In genomic region chr12:2783936-2784600, GRCh38 we compare ENCODE assay signal across 1 cellular context.
TF ChIP-seq lines count a peak whose summit lies in the region.

No MANE protein-coding gene starts in this region.

TF ChIP-seq in HEK293, 187 proteins besides CTCF, POLR2A, EP300 and RAD21 (continued from another document):
- TF ChIP-seq ZBTB49 (tag by site-specific recombination; IDR thresholded peaks at IDR 0.05; ENCODE audit: low read depth) (no peak), ZNF394 (tag by site-specific recombination; IDR thresholded peaks at IDR 0.05; ENCODE audit: borderline replicate concordance) (no peak), PATZ1 (tag by site-specific recombination; IDR thresholded peaks at IDR 0.05) (no peak), REPIN1 (tag by site-specific recombination; IDR thresholded peaks at IDR 0.05; ENCODE audit: low read depth) (no peak), ZNF585B (tag by site-specific recombination; IDR thresholded peaks at IDR 0.05) (no peak), SCRT1 (tag by site-specific recombination; IDR thresholded peaks at IDR 0.05; ENCODE audit: borderline replicate concordance) (no peak), GLIS1 (tag by site-specific recombination; IDR thresholded peaks at IDR 0.05) (peak; percentile 78), ZNF112 (tag by site-specific recombination; IDR thresholded peaks at IDR 0.05) (no peak), ZNF423 (tag by site-specific recombination; IDR thresholded peaks at IDR 0.05) (no peak), ZNF202 (tag by site-specific recombination; IDR thresholded peaks at IDR 0.05; ENCODE audit: borderline replicate concordance) (no peak), KLF7 (tag by site-specific recombination; IDR thresholded peaks at IDR 0.05; ENCODE audit: borderline replicate concordance) (no peak)
